Comparison of ENCODE assay signal across 27 cellular contexts in the genomic region with DNA sequence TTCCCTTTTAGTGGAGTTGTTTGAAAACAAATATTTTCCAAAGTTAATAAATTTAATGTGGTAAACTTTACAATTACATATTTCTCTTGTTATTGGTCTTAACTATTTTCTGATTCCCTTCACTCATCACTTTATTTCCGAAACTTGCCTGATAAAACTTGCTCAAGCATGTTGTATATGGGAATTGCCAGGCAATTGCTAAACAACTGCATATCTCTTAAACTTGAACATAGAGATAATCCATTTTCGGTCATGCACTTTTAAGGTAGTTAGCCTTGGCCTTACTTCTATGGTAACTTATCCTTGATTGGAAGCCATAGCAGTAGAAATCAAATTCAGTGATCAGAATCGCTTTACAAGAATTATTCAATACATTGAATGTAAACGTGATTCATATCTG.
A peak's percentile ranks its signal among the peaks of the same experiment; 100 is the strongest.
DNase-seq lines count a peak whose midpoint lies in the region; ATAC-seq, FAIRE-seq and TF ChIP-seq lines count a peak whose summit lies in the region.
"Had no signal": no experiment of that assay in that cellular context is flagged by ENCODE, and none has a peak within 500 bp of the region (broad histone marks: within the 10 kb centered on the region; RNA-seq: fewer than 3 reads in every experiment).

No MANE protein-coding gene starts in this region.

- no peak overlapping the region for H3K56ac ChIP-seq in H1 (replicated peaks; ENCODE audit: insufficient read length, low read depth, low read length)

- H3K9me3 ChIP-seq in right cardiac atrium (ENCODE audit: control insufficient read depth, low read length): no peaks in the 10 kb centered on the region
- no peaks in the 10 kb centered on the region for H3K9me3 ChIP-seq in H1 (ENCODE audit: insufficient read depth in 2 of 2, low read depth in 1 of 2, low read length in 1 of 2)
- no peaks in the 10 kb centered on the region for H3K9me3 ChIP-seq in vagina
- H3K9me3 ChIP-seq: HAP-1, heart right ventricle, stomach, transverse colon had no signal

- H2BK20ac ChIP-seq in H1 (ENCODE audit: low read length): no peak overlapping the region

- no peaks in the 10 kb centered on the region for H3K23me2 ChIP-seq in H1 (ENCODE audit: low read depth, low read length)

- peaks cover 38% of the 10 kb centered on the region for H3K4me1 Mint-ChIP-seq in mesothelial cell of epicardium
- H3K4me1 Mint-ChIP-seq: CD8-positive, alpha-beta memory T cell had no signal

- intact Hi-C loops in left ventricle myocardium superior (cut with micrococcal nuclease) (no loop called here), right cardiac atrium (cut with DNase I) (no loop called here), vagina (cut with DNase I) (no loop called here)

- no peak overlapping the region for H3K23ac ChIP-seq in H1 (ENCODE audit: insufficient read length)

- no peaks in the 10 kb centered on the region for H3K79me2 ChIP-seq in H1 (ENCODE audit: control insufficient read depth in 1 of 2, insufficient read depth in 2 of 2, low read length in 2 of 2)

- no peak overlapping the region for H4K91ac ChIP-seq in H1 (replicated peaks; ENCODE audit: insufficient read length, low read length)

- no peak overlapping the region for H2BK5ac ChIP-seq in H1 (ENCODE audit: low read depth, low read length)

- 51% methylated on average over 4 of the region's 4 CpGs for WGBS in right cardiac atrium
- 94% methylated on average over 4 of the region's 4 CpGs; no CpG with 5 or more reads in 1 of the 2 experiments for WGBS in H1 (ENCODE audit: extremely low coverage in 1 of 2, insufficient coverage in 1 of 2, insufficient read length in 1 of 2, insufficient replicate concordance in 2 of 2, low coverage in 1 of 2, low lambda C conversion rate in 2 of 2, missing lambda C conversion rate in 1 of 2), 2 experiments

- CTCF ChIA-PET in H1 (lab: Charles Lee; ENCODE audit: partially characterized antibody): interaction anchor here (0.6 kb wide), 1 partner anchor 46 kb away, joined by 3 read pairs; no protein-coding TSS in a partner anchor

- H2BK12ac ChIP-seq in H1 (ENCODE audit: low read depth, low read length): no peak overlapping the region

- no peaks in the 10 kb centered on the region for H3K79me1 ChIP-seq in H1 (ENCODE audit: low read depth, low read length)

- no peak overlapping the region for H2AK5ac ChIP-seq in H1 (ENCODE audit: low read depth, low read length)

- no peak for DNase-seq in left ventricle myocardium superior
- DNase-seq in right cardiac atrium: no peak
- DNase-seq in H1 (ENCODE audit: low read depth in 1 of 2, low spot score in 2 of 2): no peak
- no peak for DNase-seq in mesothelial cell of epicardium (ENCODE audit: low spot score in 2 of 2, unreplicated experiment in 2 of 2)
- DNase-seq in vagina (ENCODE audit: extremely low spot score in 2 of 2): no peak
- DNase-seq in amygdala (lab: John Stamatoyannopoulos, UW): no peak
- DNase-seq in NCI-H510A treated with DMSO at 0.1 percent for 48 hours (lab: John Stamatoyannopoulos, UW): no peak
- DNase-seq: activated CD4-positive, alpha-beta T cell treated with anti-CD3 and anti-CD28 coated beads for 4 hours; activated CD8-positive, alpha-beta memory T cell treated with anti-CD3 and anti-CD28 coated beads for 24 hours; activated effector memory CD4-positive, alpha-beta T cell treated with anti-CD3 and anti-CD28 coated beads, Interleukin-2, amount 50 U/mL, for 16 hours; activated naive CD8-positive, alpha-beta T cell treated with anti-CD3 and anti-CD28 coated beads for 36 hours; CD8-positive, alpha-beta memory T cell; cerebellar nuclear complex; heart right ventricle; kidney glomerular epithelial cell; NCI-H1436; NCI-H82; retina; RPMI8226; stimulated activated CD4-positive, alpha-beta T cell treated with anti-CD3 and anti-CD28 coated beads, Interleukin-2, amount 100 ng/mL, for 24 hours; stomach; transverse colon had no signal

- FAIRE-seq in H1 (lab: Jason Lieb, UNC): no peak
- FAIRE-seq: G401.6, GM19239 had no signal

- TF ChIP-seq POLR2A in H1 (IDR thresholded peaks at IDR 0.05; ENCODE audit: control extremely low read depth in 1 of 2, low read depth in 2 of 2, low read length in 2 of 2) (no peak), vagina (IDR thresholded peaks at IDR 0.05) (no peak)

- no peak for TF ChIP-seq EP300 in H1 (IDR thresholded peaks at IDR 0.05; ENCODE audit: borderline replicate concordance in 1 of 2, low read depth in 2 of 2, low read length in 2 of 2)

- ATAC-seq in left ventricle myocardium superior: peak; percentile 35
- ATAC-seq in right cardiac atrium: no peak
- ATAC-seq in HG02870 (IDR thresholded peaks at IDR 0.05; ENCODE audit: unreplicated experiment): no peak

- H3K36me3 ChIP-seq in H1 (ENCODE audit: control insufficient read depth in 2 of 4, insufficient read depth in 4 of 4, low read length in 3 of 4): no peaks in the 10 kb centered on the region
- H3K36me3 ChIP-seq in vagina: no peaks in the 10 kb centered on the region
- H3K36me3 ChIP-seq: HAP-1, heart right ventricle, stomach, transverse colon had no signal

- no peak overlapping the region for H3K9ac ChIP-seq in H1 (replicated peaks in 1 of 4; ENCODE audit: extremely low read depth in 1 of 4, low read depth in 3 of 4, low read length in 3 of 4)

- no peak overlapping the region for H3K18ac ChIP-seq in H1 (ENCODE audit: extremely low read depth, low read length)

- no peaks in the 10 kb centered on the region for H3K36me3 Mint-ChIP-seq in mesothelial cell of epicardium
- H3K36me3 Mint-ChIP-seq: activated naive CD8-positive, alpha-beta T cell treated with anti-CD3 and anti-CD28 coated beads for 36 hours; CD8-positive, alpha-beta memory T cell had no signal

- H4K20me1 ChIP-seq in H1 (replicated peaks in 1 of 2; ENCODE audit: control insufficient read depth in 1 of 2, insufficient read depth in 2 of 2, low read length in 2 of 2): no peaks in the 10 kb centered on the region

- H3K4ac ChIP-seq in H1 (replicated peaks; ENCODE audit: insufficient read length, low read depth, low read length): no peak overlapping the region

- H3K9me3 Mint-ChIP-seq in mesothelial cell of epicardium: no peaks in the 10 kb centered on the region
- H3K9me3 Mint-ChIP-seq: activated naive CD8-positive, alpha-beta T cell treated with anti-CD3 and anti-CD28 coated beads for 36 hours; CD8-positive, alpha-beta memory T cell had no signal

- TF ChIP-seq CTCF in H1 (IDR thresholded peaks at IDR 0.05; ENCODE audit: control extremely low read depth in 1 of 3, insufficient read depth in 1 of 3, low read depth in 1 of 3, low read length in 3 of 3) (no peak), mesothelial cell of epicardium (IDR thresholded peaks at IDR 0.05; ENCODE audit: unreplicated experiment) (no peak), vagina (IDR thresholded peaks at IDR 0.05) (no peak)

- peak overlapping the region; percentile 85 for H3K27ac Mint-ChIP-seq in mesothelial cell of epicardium
- H3K27ac Mint-ChIP-seq: activated naive CD8-positive, alpha-beta T cell treated with anti-CD3 and anti-CD28 coated beads for 36 hours; B cell; CD8-positive, alpha-beta memory T cell had no signal

- H4K5ac ChIP-seq in H1 (ENCODE audit: insufficient read length, low read depth, low read length): no peak overlapping the region

- H4K8ac ChIP-seq in H1 (ENCODE audit: extremely low read depth, insufficient read depth, low read length): no peak overlapping the region

- H3K4me3 ChIP-seq in right cardiac atrium (ENCODE audit: low read length) (no peak overlapping the region), H1 (ENCODE audit: extremely low read depth in 1 of 4, insufficient read depth in 2 of 4, low read depth in 3 of 4, low read length in 4 of 4) (no peak overlapping the region), vagina (no peak overlapping the region)
- H3K4me3 ChIP-seq: HAP-1, heart right ventricle, stomach, transverse colon had no signal

- no peak overlapping the region for H3K27ac ChIP-seq in right cardiac atrium (ENCODE audit: low read length)
- no peak overlapping the region for H3K27ac ChIP-seq in H1 (ENCODE audit: low read depth, low read length)
- peak overlapping the region; percentile 34 for H3K27ac ChIP-seq in vagina
- H3K27ac ChIP-seq: stomach, transverse colon had no signal

- H3K14ac ChIP-seq in H1 (ENCODE audit: insufficient read length): no peak overlapping the region

- H2BK15ac ChIP-seq in H1 (ENCODE audit: low read length): no peak overlapping the region

- no peak overlapping the region for H2AFZ ChIP-seq in H1 (ENCODE audit: low read length)

- peak overlapping the region; percentile 78 for H2BK120ac ChIP-seq in H1 (replicated peaks; ENCODE audit: low read depth, low read length)

- no peak overlapping the region for H3K4me3 Mint-ChIP-seq in mesothelial cell of epicardium
- H3K4me3 Mint-ChIP-seq: activated naive CD8-positive, alpha-beta T cell treated with anti-CD3 and anti-CD28 coated beads for 36 hours; B cell; CD8-positive, alpha-beta memory T cell had no signal

- H3K27me3 ChIP-seq in right cardiac atrium (ENCODE audit: control insufficient read depth, insufficient read depth): no peaks in the 10 kb centered on the region
- H3K27me3 ChIP-seq in H1 (replicated peaks in 1 of 4; ENCODE audit: control insufficient read depth in 3 of 4, extremely low read depth in 1 of 4, insufficient read depth in 3 of 4, low read length in 3 of 4): no peaks in the 10 kb centered on the region
- no peaks in the 10 kb centered on the region for H3K27me3 ChIP-seq in vagina
- H3K27me3 ChIP-seq: heart right ventricle, stomach, transverse colon had no signal

- POLR2A ChIA-PET in H1 (lab: Charles Lee; ENCODE audit: partially characterized antibody): no interaction called here

- TF ChIP-seq RAD21 in H1 (IDR thresholded peaks at IDR 0.05 in 1 of 2, conservative IDR thresholded peaks at IDR 0.05 in 1 of 2; ENCODE audit: low read depth in 2 of 2, low read length in 2 of 2): no peak

- no peak overlapping the region for H3K4me2 ChIP-seq in H1 (ENCODE audit: insufficient read depth in 1 of 2, low read depth in 2 of 2, low read length in 2 of 2)

- H3K27me3 Mint-ChIP-seq in mesothelial cell of epicardium (ENCODE audit: low read depth): no peaks in the 10 kb centered on the region
- H3K27me3 Mint-ChIP-seq: CD8-positive, alpha-beta memory T cell had no signal

- H3K4me1 ChIP-seq in right cardiac atrium (ENCODE audit: control insufficient read depth, insufficient read depth, low read length): no peaks in the 10 kb centered on the region
- H3K4me1 ChIP-seq in H1 (replicated peaks in 1 of 4; ENCODE audit: control insufficient read depth in 3 of 4, insufficient read depth in 4 of 4, low read length in 3 of 4): no peaks in the 10 kb centered on the region; a peak in 1 of 7 replicates
- H3K4me1 ChIP-seq in vagina: peaks cover 44% of the 10 kb centered on the region
- H3K4me1 ChIP-seq: HAP-1 had no signal

TF ChIP-seq in H1, 55 proteins besides CTCF, POLR2A, EP300 and RAD21 (continues in another document):
- TF ChIP-seq SIN3A (conservative IDR thresholded peaks at IDR 0.05 in 1 of 2, IDR thresholded peaks at IDR 0.05 in 1 of 2; ENCODE audit: low read depth in 1 of 2, low read length in 2 of 2): no peak
- no peak for TF ChIP-seq CHD1 (IDR thresholded peaks at IDR 0.05; ENCODE audit: low read depth, low read length)
- TF ChIP-seq SP1 (IDR thresholded peaks at IDR 0.05; ENCODE audit: low read depth, low read length): no peak
- no peak for TF ChIP-seq NRF1 (IDR thresholded peaks at IDR 0.05; ENCODE audit: low read depth, low read length)
- no peak for TF ChIP-seq GTF2F1 (IDR thresholded peaks at IDR 0.05; ENCODE audit: borderline replicate concordance, low read depth, low read length)
- TF ChIP-seq RFX5 (IDR thresholded peaks at IDR 0.05; ENCODE audit: borderline replicate concordance, low read depth, low read length): no peak
